13 cellular contexts compared by ENCODE assay signal in the genomic region with DNA sequence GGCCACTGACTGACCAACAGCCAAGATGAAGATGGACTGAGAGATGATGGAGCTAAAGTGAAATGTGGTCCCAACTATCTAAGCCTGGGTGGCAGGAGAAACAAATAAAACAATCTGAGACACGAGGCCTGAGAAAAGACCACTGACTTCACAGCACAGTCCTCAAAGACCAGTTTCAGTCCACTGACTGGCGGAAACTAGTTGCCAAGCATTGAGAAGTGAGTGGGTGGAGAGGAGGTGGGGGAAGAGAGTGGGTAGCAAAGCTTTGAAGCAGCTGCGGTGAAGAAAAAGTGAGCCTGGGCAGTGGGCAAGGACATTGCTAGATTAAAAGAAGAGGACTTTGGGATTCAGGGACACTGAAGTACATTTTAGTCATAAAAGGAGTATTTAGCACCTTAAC.
DNase-seq lines count a peak whose midpoint lies in the region; ATAC-seq and TF ChIP-seq lines count a peak whose summit lies in the region.
"Had no signal": no experiment of that assay in that cellular context is flagged by ENCODE, and none has a peak within 500 bp of the region (broad histone marks: within the 10 kb centered on the region; RNA-seq: fewer than 3 reads in every experiment).

No MANE protein-coding gene starts in this region.

- ATAC-seq in GM18498 (IDR thresholded peaks at IDR 0.05; ENCODE audit: unreplicated experiment), result peak; percentile 44
- ATAC-seq in HG02973 (IDR thresholded peaks at IDR 0.05; ENCODE audit: unreplicated experiment), result peak; percentile 37

- no peak overlapping the region for H2AFZ ChIP-seq in SU-DHL-6 (ENCODE audit: low read depth, low read length, severe bottlenecking)

- H3K79me2 ChIP-seq in SU-DHL-6 (ENCODE audit: insufficient read depth, low read length), result peaks cover 69% of the 10 kb centered on the region

- TF ChIP-seq CTCF in GM20000 (IDR thresholded peaks at IDR 0.05; ENCODE audit: extremely low read depth, missing control alignments) (no peak), SU-DHL-6 (IDR thresholded peaks at IDR 0.05; ENCODE audit: insufficient read depth, low read length, poor library complexity, severe bottlenecking) (no peak)

- no peaks in the 10 kb centered on the region for H3K9me3 ChIP-seq in SU-DHL-6 (ENCODE audit: insufficient read depth, low read length)

- H4K20me1 ChIP-seq in SU-DHL-6 (ENCODE audit: low read depth, low read length), result peaks cover 36% of the 10 kb centered on the region

- H3K27ac ChIP-seq in SU-DHL-6 (ENCODE audit: low read depth, low read length), result peak overlapping the region; percentile 99
- H3K27ac ChIP-seq: C4-2B had no signal

- DNase-seq in GM20000 (ENCODE audit: low spot score) (peak; percentile 49), NCI-H2171 treated with DMSO at 0.1 percent for 48 hours (lab: John Stamatoyannopoulos, UW) (no peak), NCI-H526 (lab: John Stamatoyannopoulos, UW) (no peak), NCI-H2081 treated with DMSO at 0.1 percent for 48 hours (lab: John Stamatoyannopoulos, UW) (no peak), activated gamma-delta T cell (lab: John Stamatoyannopoulos, UW) (no peak)
- DNase-seq: activated CD4-positive, CD25-positive, alpha-beta regulatory T cell; glutamatergic neuron; NCI-H2081; trophoblast cell had no signal

- peak overlapping the region; percentile 83 for H3K4me3 ChIP-seq in SU-DHL-6 (ENCODE audit: insufficient read depth, low read length, poor library complexity, severe bottlenecking)

- no peaks in the 10 kb centered on the region for H3K9me2 ChIP-seq in SU-DHL-6 (replicated peaks; ENCODE audit: insufficient read depth, low read length)

- H3F3A ChIP-seq in SU-DHL-6 (ENCODE audit: insufficient read depth), result peaks cover 87% of the 10 kb centered on the region

- H3K4me2 ChIP-seq in SU-DHL-6 (ENCODE audit: low read depth, low read length, poor library complexity, severe bottlenecking), result peak overlapping the region; percentile 83

- peak overlapping the region; percentile 96 for H3K9ac ChIP-seq in SU-DHL-6 (ENCODE audit: low read length)

- no peaks in the 10 kb centered on the region for H3K27me3 ChIP-seq in SU-DHL-6 (ENCODE audit: low read length)

- H3K36me3 ChIP-seq in SU-DHL-6 (ENCODE audit: low read length), result peaks cover 59% of the 10 kb centered on the region
